In the genomic region with DNA sequence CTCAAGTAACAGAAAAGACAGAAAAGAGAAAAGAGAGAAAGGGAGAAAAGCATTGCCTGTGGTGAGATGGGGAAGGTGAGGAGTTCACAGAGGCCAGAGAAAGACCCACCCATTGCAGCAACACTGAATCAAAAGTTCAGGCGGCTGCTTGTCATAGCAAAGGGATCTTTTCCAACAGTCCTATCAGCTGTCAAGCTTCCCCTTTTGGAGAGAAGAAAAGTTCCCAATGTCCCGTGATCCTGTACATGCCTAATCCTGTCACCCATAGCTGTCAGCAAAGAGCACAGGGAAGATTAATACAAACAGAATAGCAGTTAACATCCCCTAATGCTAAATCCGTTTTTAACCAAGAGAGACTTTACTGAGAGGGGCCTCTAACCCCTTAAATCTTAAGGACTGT, we compare ENCODE assay signal across 30 cellular contexts. TPM values are rescaled to one million over a fixed set of nuclear protein-coding genes. Genes with fewer than 3 reads are reported as not detected.
"Had no signal": no experiment of that assay in that cellular context is flagged by ENCODE, and none has a peak within 500 bp of the region (broad histone marks: within the 10 kb centered on the region; RNA-seq: fewer than 3 reads in every experiment).

No MANE protein-coding gene starts in this region.

- H3K27ac ChIP-seq: epithelial cell of prostate, gastrocnemius medialis, heart right ventricle, left lung, lower lobe of right lung, prostate gland, sigmoid colon, thoracic aorta, tibial nerve, upper lobe of left lung, uterus had no signal

- H3K9me3 ChIP-seq: gastrocnemius medialis, left lung, lower lobe of right lung, prostate gland, sigmoid colon, thoracic aorta, upper lobe of left lung, uterus had no signal

- DNase-seq: effector CD8-positive, alpha-beta T cell; endodermal cell; foreskin fibroblast; gastrocnemius medialis; heart right ventricle; hippocampal formation; left cardiac atrium; left lung; lower lobe of right lung; naive thymus-derived CD8-positive, alpha-beta T cell; nephron progenitor cell; nucleus accumbens; right cardiac atrium; sigmoid colon; stimulated activated CD4-positive, alpha-beta T cell treated with anti-CD3 and anti-CD28 coated beads, Interleukin-2, amount 100 ng/mL, for 24 hours; stimulated activated CD4-positive, alpha-beta T cell treated with anti-CD3 and anti-CD28 coated beads, Interleukin-4, amount 100 ng/mL, for 24 hours; upper lobe of left lung; uterus had no signal

- H3K4me3 ChIP-seq: gastrocnemius medialis, heart right ventricle, left lung, lower lobe of right lung, prostate gland, sigmoid colon, thoracic aorta, tibial nerve, upper lobe of left lung, uterus had no signal

- H3K36me3 ChIP-seq: gastrocnemius medialis, heart right ventricle, left lung, lower lobe of right lung, prostate gland, sigmoid colon, thoracic aorta, tibial nerve, upper lobe of left lung, uterus had no signal

- ATAC-seq: esophagus mucosa; gastrocnemius medialis; left cardiac atrium; left lung; lower lobe of right lung; naive thymus-derived CD8-positive, alpha-beta T cell; right cardiac atrium; stimulated activated memory B cell treated with anti-CD40 and anti-IgM and Interleukin-4, amounts not matched to agents 10 μg/mL and 1 μg/mL and 100 μg/mL, for 72 hours had no signal

- H3K27me3 ChIP-seq: gastrocnemius medialis, heart right ventricle, left lung, sigmoid colon, tibial nerve, upper lobe of left lung, uterus had no signal

- H3K4me1 ChIP-seq: gastrocnemius medialis, left lung, prostate gland, sigmoid colon, tibial nerve, upper lobe of left lung, uterus had no signal

RNA-seq across cellular contexts. Expression of a gene that starts 23.2 kb away (rescaled TPM):
- total RNA-seq: cerebellum; endodermal cell; esophagus mucosa; glomerular endothelial cell; heart right ventricle; kidney epithelial cell; left cardiac atrium; left lung; lower lobe of right lung; mononuclear cell; naive thymus-derived CD8-positive, alpha-beta T cell; osteocyte; prostate gland; right cardiac atrium; sigmoid colon; skeletal muscle tissue; thoracic aorta; tibial nerve; upper lobe of left lung; uterus had no signal
